In the genomic region with DNA sequence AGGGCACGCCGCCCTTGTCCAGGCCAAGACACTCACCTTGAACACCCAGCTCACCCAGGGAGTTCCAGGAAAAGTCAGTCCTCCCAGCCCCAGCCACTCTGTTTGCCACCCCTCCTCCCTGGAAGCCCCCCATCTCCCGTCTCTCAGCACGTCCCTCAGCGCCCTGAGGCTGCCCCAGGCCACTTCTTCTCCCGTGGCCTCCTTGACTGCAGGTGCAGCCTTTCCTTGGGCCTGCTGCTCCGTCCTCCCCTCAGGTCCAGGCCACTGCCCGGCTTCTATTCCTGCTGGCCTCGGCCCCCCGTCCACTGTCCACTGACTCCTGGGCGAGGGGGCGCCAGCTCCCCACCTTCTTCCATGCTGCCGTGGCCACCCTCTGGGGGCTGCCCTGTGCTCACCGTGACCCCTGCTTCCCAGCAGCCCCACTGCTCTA, we compare ENCODE assay signal across 26 cellular contexts.
DNase-seq lines count a peak whose midpoint lies in the region; ATAC-seq, FAIRE-seq and TF ChIP-seq lines count a peak whose summit lies in the region.
"Had no signal": no experiment of that assay in that cellular context is flagged by ENCODE, and none has a peak within 500 bp of the region (broad histone marks: within the 10 kb centered on the region; RNA-seq: fewer than 3 reads in every experiment).

No MANE protein-coding gene starts in this region.

- H2AK5ac ChIP-seq in H1 (ENCODE audit: low read depth, low read length) (no peak overlapping the region), neuronal stem cell (ENCODE audit: low read depth, low read length) (no peak overlapping the region)

- TF ChIP-seq CTCF in left ventricle myocardium inferior (IDR thresholded peaks at IDR 0.05; ENCODE audit: borderline replicate concordance) (no peak), heart right ventricle (IDR thresholded peaks at IDR 0.05) (no peak), H1 (IDR thresholded peaks at IDR 0.05; ENCODE audit: control extremely low read depth in 1 of 3, insufficient read depth in 1 of 3, low read depth in 1 of 3, low read length in 3 of 3) (no peak), osteocyte (IDR thresholded peaks at IDR 0.05) (no peak)

- no peak overlapping the region for H3K14ac ChIP-seq in H1 (ENCODE audit: insufficient read length)
- H3K14ac ChIP-seq in neuronal stem cell (ENCODE audit: low read length): no peak overlapping the region

- H3K4me3 Mint-ChIP-seq in osteocyte (ENCODE audit: unreplicated experiment): no peak overlapping the region
- H3K4me3 Mint-ChIP-seq: activated CD4-positive, alpha-beta T cell treated with anti-CD3 and anti-CD28 coated beads, Interleukin-2, amount 10 ng/mL, durations not matched to agents 24 days and 14 days; H9; stimulated activated naive CD8-positive, alpha-beta T cell treated with anti-CD3 and anti-CD28 coated beads, Interleukin-15, Interleukin-2, amounts not matched to agents 100 ng/mL and 50 ng/mL, for 24 hours had no signal

- H2BK12ac ChIP-seq in H1 (ENCODE audit: low read depth, low read length): no peak overlapping the region
- no peak overlapping the region for H2BK12ac ChIP-seq in neuronal stem cell (ENCODE audit: low read length)

- no peak overlapping the region; the same call in 1 of the 2 replicates for H2BK5ac ChIP-seq in H1 (ENCODE audit: low read depth, low read length)
- H2BK5ac ChIP-seq in neuronal stem cell (ENCODE audit: low read length): no peak overlapping the region

- H3K4me2 ChIP-seq in H1 (ENCODE audit: insufficient read depth in 1 of 2, low read depth in 2 of 2, low read length in 2 of 2) (no peak overlapping the region), neuronal stem cell (ENCODE audit: insufficient read depth, low read length, poor library complexity, severe bottlenecking) (no peak overlapping the region)

- FAIRE-seq in H1 (lab: Jason Lieb, UNC): no peak
- FAIRE-seq: GM18507, RCC 7860 had no signal

- H3K36me3 ChIP-seq in left ventricle myocardium inferior (peaks cover 46% of the 10 kb centered on the region), heart right ventricle (peaks cover 0 to 68% (median 15%) of the 10 kb centered on the region in 9 donors), H1 (ENCODE audit: control insufficient read depth in 2 of 4, insufficient read depth in 4 of 4, low read length in 3 of 4) (peaks cover 0 to 8% (median 3%) of the 10 kb centered on the region in 4 experiments; a peak in 4 of 8 replicates), neuronal stem cell (replicated peaks in 1 of 2; ENCODE audit: control insufficient read depth in 2 of 2, insufficient read depth in 2 of 2, low read length in 2 of 2) (peaks cover 8 to 42% of the 10 kb centered on the region in 2 donors)

- peaks cover 0 to 7% of the 10 kb centered on the region in 2 experiments for H4K20me1 ChIP-seq in H1 (replicated peaks in 1 of 2; ENCODE audit: control insufficient read depth in 1 of 2, insufficient read depth in 2 of 2, low read length in 2 of 2)

- no peak overlapping the region for H2BK20ac ChIP-seq in H1 (ENCODE audit: low read length)

- H3K4me3 ChIP-seq in left ventricle myocardium inferior (no peak overlapping the region), heart right ventricle (no peak overlapping the region), H1 (ENCODE audit: extremely low read depth in 1 of 4, insufficient read depth in 2 of 4, low read depth in 3 of 4, low read length in 4 of 4) (no peak overlapping the region), neuronal stem cell (ENCODE audit: low read length in 2 of 2) (no peak overlapping the region)
- H3K4me3 ChIP-seq: heart left ventricle, skin epidermis, tibial artery had no signal

- TF ChIP-seq EP300 in H1 (IDR thresholded peaks at IDR 0.05; ENCODE audit: borderline replicate concordance in 1 of 2, low read depth in 2 of 2, low read length in 2 of 2): no peak

- no peak overlapping the region for H3K27ac Mint-ChIP-seq in osteocyte (ENCODE audit: unreplicated experiment)
- H3K27ac Mint-ChIP-seq: activated CD4-positive, alpha-beta T cell treated with anti-CD3 and anti-CD28 coated beads, Interleukin-2, amount 10 ng/mL, durations not matched to agents 24 days and 14 days had no signal

- H3K4me1 ChIP-seq in left ventricle myocardium inferior (peaks cover 26% of the 10 kb centered on the region), heart right ventricle (peaks cover 0 to 27% (median 14%) of the 10 kb centered on the region in 9 donors), H1 (replicated peaks in 1 of 4; ENCODE audit: control insufficient read depth in 3 of 4, insufficient read depth in 4 of 4, low read length in 3 of 4) (no peaks in the 10 kb centered on the region), neuronal stem cell (ENCODE audit: control insufficient read depth in 2 of 2, insufficient read depth in 1 of 2, low read depth in 1 of 2, low read length in 2 of 2) (peaks cover 0 to 2% of the 10 kb centered on the region in 2 donors)

- H3K18ac ChIP-seq in H1 (ENCODE audit: extremely low read depth, low read length): no peak overlapping the region
- peak overlapping the region; percentile 25 for H3K18ac ChIP-seq in neuronal stem cell (ENCODE audit: low read length)

- H2AFZ ChIP-seq in H1 (ENCODE audit: low read length): no peak overlapping the region
- H2AFZ ChIP-seq in neuronal stem cell (ENCODE audit: low read length): no peak overlapping the region

- intact Hi-C loops in left ventricle myocardium inferior (cut with micrococcal nuclease): no loop called here
- intact Hi-C loops in heart right ventricle (cut with DNase I): no loop called here

- no peak overlapping the region for H3K56ac ChIP-seq in H1 (replicated peaks; ENCODE audit: insufficient read length, low read depth, low read length)

- H4K8ac ChIP-seq in H1 (ENCODE audit: extremely low read depth, insufficient read depth, low read length): peak overlapping the region; percentile 40; the same call in 1 of the 2 replicates
- no peak overlapping the region for H4K8ac ChIP-seq in neuronal stem cell (ENCODE audit: low read depth, low read length)

- no peak overlapping the region for H4K5ac ChIP-seq in H1 (ENCODE audit: insufficient read length, low read depth, low read length)

- H2BK15ac ChIP-seq in H1 (ENCODE audit: low read length) (no peak overlapping the region), neuronal stem cell (ENCODE audit: low read length) (no peak overlapping the region)

- DNase-seq in left ventricle myocardium inferior: peak; percentile 4
- DNase-seq in heart right ventricle: no peak
- no peak for DNase-seq in H1 (ENCODE audit: low read depth in 1 of 2, low spot score in 2 of 2)
- DNase-seq in neuronal stem cell (ENCODE audit: low spot score): no peak
- no peak for DNase-seq in osteocyte (ENCODE audit: extremely low spot score, unreplicated experiment)
- DNase-seq in globus pallidus (ENCODE audit: low spot score): no peak
- DNase-seq in cerebellum (ENCODE audit: low spot score): no peak
- DNase-seq: activated CD4-positive, alpha-beta T cell treated with anti-CD3 and anti-CD28 coated beads, Interleukin-2, amount 10 ng/mL, durations not matched to agents 24 days and 14 days; DND-41; effector CD8-positive, alpha-beta T cell; erythroblast; mesendoderm; NCI-H1417; NCI-H2081; NCI-H226; SIG-M5; T-helper 9 cell had no signal

- H3K79me2 ChIP-seq in H1 (ENCODE audit: control insufficient read depth in 1 of 2, insufficient read depth in 2 of 2, low read length in 2 of 2): no peaks in the 10 kb centered on the region

- WGBS in heart right ventricle, 2 donors: 92 to 98% methylated on average over 14 of the region's 14 CpGs
- 80% methylated on average over 14 of the region's 14 CpGs; no CpG with 5 or more reads in 1 of the 2 experiments for WGBS in H1 (ENCODE audit: extremely low coverage in 1 of 2, insufficient coverage in 1 of 2, insufficient read length in 1 of 2, insufficient replicate concordance in 2 of 2, low coverage in 1 of 2, low lambda C conversion rate in 2 of 2, missing lambda C conversion rate in 1 of 2), 2 experiments
- no CpG with 5 or more reads among the region's 14 CpGs for WGBS in neuronal stem cell (ENCODE audit: extremely low coverage in 2 of 2, insufficient read length in 2 of 2, insufficient replicate concordance in 1 of 2), 2 donors

- H3K4ac ChIP-seq in H1 (replicated peaks; ENCODE audit: insufficient read length, low read depth, low read length) (no peak overlapping the region), neuronal stem cell (ENCODE audit: low read length) (no peak overlapping the region)

- peaks cover 2% of the 10 kb centered on the region for H3K36me3 Mint-ChIP-seq in osteocyte (ENCODE audit: unreplicated experiment)

- H3K9me3 Mint-ChIP-seq in osteocyte (ENCODE audit: unreplicated experiment): no peaks in the 10 kb centered on the region
- H3K9me3 Mint-ChIP-seq: activated CD4-positive, alpha-beta T cell treated with anti-CD3 and anti-CD28 coated beads, Interleukin-2, amount 10 ng/mL, durations not matched to agents 24 days and 14 days; H9; stimulated activated naive CD8-positive, alpha-beta T cell treated with anti-CD3 and anti-CD28 coated beads, Interleukin-15, Interleukin-2, amounts not matched to agents 100 ng/mL and 50 ng/mL, for 24 hours had no signal

- no peak for ATAC-seq in heart right ventricle
- ATAC-seq: heart left ventricle had no signal

- POLR2A ChIA-PET in H1 (lab: Charles Lee; ENCODE audit: partially characterized antibody): no interaction called here

- CTCF ChIA-PET in H1 (lab: Charles Lee; ENCODE audit: partially characterized antibody): interaction anchor here (0.8 to 2.3 kb wide), 4 partner anchors 11 to 804 kb away, joined by 3 to 9 read pairs (median 4); no protein-coding TSS in a partner anchor

- H2BK120ac ChIP-seq in H1 (replicated peaks; ENCODE audit: low read depth, low read length) (no peak overlapping the region), neuronal stem cell (ENCODE audit: low read depth, low read length) (no peak overlapping the region)

- no peaks in the 10 kb centered on the region for H3K79me1 ChIP-seq in H1 (ENCODE audit: low read depth, low read length)
- peaks cover 2% of the 10 kb centered on the region for H3K79me1 ChIP-seq in neuronal stem cell (ENCODE audit: low read depth, low read length)

- H3K23me2 ChIP-seq in H1 (ENCODE audit: low read depth, low read length): peaks cover 7% of the 10 kb centered on the region; the same call in 1 of the 2 replicates

- H4K91ac ChIP-seq in H1 (replicated peaks; ENCODE audit: insufficient read length, low read length): no peak overlapping the region
- no peak overlapping the region for H4K91ac ChIP-seq in neuronal stem cell (ENCODE audit: low read depth, low read length, poor library complexity)

- no peaks in the 10 kb centered on the region for H3K27me3 Mint-ChIP-seq in osteocyte (ENCODE audit: unreplicated experiment)
- H3K27me3 Mint-ChIP-seq: activated CD4-positive, alpha-beta T cell treated with anti-CD3 and anti-CD28 coated beads, Interleukin-2, amount 10 ng/mL, durations not matched to agents 24 days and 14 days; stimulated activated naive CD8-positive, alpha-beta T cell treated with anti-CD3 and anti-CD28 coated beads, Interleukin-15, Interleukin-2, amounts not matched to agents 100 ng/mL and 50 ng/mL, for 24 hours had no signal

- H3K4me1 Mint-ChIP-seq in osteocyte (ENCODE audit: unreplicated experiment): no peaks in the 10 kb centered on the region

- no peak for TF ChIP-seq POLR2A in H1 (IDR thresholded peaks at IDR 0.05; ENCODE audit: control extremely low read depth in 1 of 2, low read depth in 2 of 2, low read length in 2 of 2)

- H3K23ac ChIP-seq in H1 (ENCODE audit: insufficient read length): no peak overlapping the region
- H3K23ac ChIP-seq in neuronal stem cell (ENCODE audit: low read depth, low read length, poor library complexity): peak overlapping the region; percentile 59

- H3K9ac ChIP-seq in H1 (replicated peaks in 1 of 4; ENCODE audit: extremely low read depth in 1 of 4, low read depth in 3 of 4, low read length in 3 of 4) (no peak overlapping the region), neuronal stem cell (ENCODE audit: low read depth, low read length, poor library complexity) (no peak overlapping the region)

- H3K9me3 ChIP-seq in left ventricle myocardium inferior (replicated peaks) (no peaks in the 10 kb centered on the region), heart right ventricle (no peaks in the 10 kb centered on the region), H1 (ENCODE audit: insufficient read depth in 2 of 2, low read depth in 1 of 2, low read length in 1 of 2) (no peaks in the 10 kb centered on the region), neuronal stem cell (replicated peaks in 1 of 2; ENCODE audit: control insufficient read depth in 2 of 2, insufficient read depth in 1 of 2, low read depth in 1 of 2, low read length in 2 of 2) (peaks cover 0 to 4% of the 10 kb centered on the region in 2 donors)
- H3K9me3 ChIP-seq: heart left ventricle, tibial artery had no signal

- TF ChIP-seq RAD21 in H1 (IDR thresholded peaks at IDR 0.05 in 1 of 2, conservative IDR thresholded peaks at IDR 0.05 in 1 of 2; ENCODE audit: low read depth in 2 of 2, low read length in 2 of 2): no peak

- H3K27ac ChIP-seq in left ventricle myocardium inferior (replicated peaks) (no peak overlapping the region), heart right ventricle (no peak overlapping the region), H1 (ENCODE audit: low read depth, low read length) (no peak overlapping the region), neuronal stem cell (replicated peaks; ENCODE audit: low read length) (no peak overlapping the region)
- H3K27ac ChIP-seq: C4-2B, heart left ventricle, skin epidermis, tibial artery, VCaP had no signal

- no peaks in the 10 kb centered on the region for H3K27me3 ChIP-seq in left ventricle myocardium inferior (ENCODE audit: low read depth)
- H3K27me3 ChIP-seq in heart right ventricle: no peaks in the 10 kb centered on the region
- H3K27me3 ChIP-seq in H1 (replicated peaks in 1 of 4; ENCODE audit: control insufficient read depth in 3 of 4, extremely low read depth in 1 of 4, insufficient read depth in 3 of 4, low read length in 3 of 4): no peaks in the 10 kb centered on the region
- no peaks in the 10 kb centered on the region for H3K27me3 ChIP-seq in neuronal stem cell (ENCODE audit: control insufficient read depth in 3 of 3, insufficient read depth in 3 of 3, low read depth in 1 of 3, low read length in 3 of 3)
- H3K27me3 ChIP-seq: heart left ventricle, tibial artery had no signal
